In the genomic region with DNA sequence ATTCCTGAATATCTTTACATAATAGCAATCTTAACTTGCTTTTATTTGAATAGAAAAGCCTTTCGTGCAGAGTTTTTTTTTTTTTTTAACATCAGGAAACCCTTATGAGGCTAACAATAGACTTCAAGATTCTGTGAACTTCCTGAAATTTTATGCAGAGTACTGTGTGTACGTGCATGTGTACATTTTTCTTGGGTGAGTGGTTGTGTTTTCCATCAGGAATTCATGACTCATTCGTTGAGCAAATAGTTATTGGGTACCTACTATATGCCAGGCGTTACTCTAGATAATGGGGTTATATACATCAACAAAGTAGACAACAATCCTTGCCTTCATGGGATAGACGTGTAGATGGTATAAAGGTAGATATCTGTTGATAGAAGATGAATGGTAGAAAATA, we compare ENCODE assay signal across 1 cellular context.
TF ChIP-seq lines count a peak whose summit lies in the region.

No MANE protein-coding gene starts in this region.

TF ChIP-seq in endothelial cell of umbilical vein, 7 proteins besides CTCF, POLR2A, EP300 and RAD21 (continued from another document):
- peak; percentile 36 for TF ChIP-seq GATA2 (IDR thresholded peaks at IDR 0.05; ENCODE audit: insufficient read depth, insufficient read length, low read depth, low read length)
